In genomic region chr1:61050541-61051454, GRCh38 we compare ENCODE assay signal across 8 cellular contexts. TPM values are rescaled to one million over a fixed set of nuclear protein-coding genes. Genes with fewer than 3 reads are reported as not detected.
A peak's percentile ranks its signal among the peaks of the same experiment; 100 is the strongest.
DNase-seq lines count a peak whose midpoint lies in the region; ATAC-seq, FAIRE-seq and TF ChIP-seq lines count a peak whose summit lies in the region.

No MANE protein-coding gene starts in this region.

- no peak overlapping the region for H3K27ac ChIP-seq in mammary epithelial cell (ENCODE audit: insufficient read depth, low read depth, low read length)
- H3K27ac ChIP-seq in keratinocyte (ENCODE audit: control insufficient read depth, insufficient read depth, low read length), result peak overlapping the region; percentile 61
- peak overlapping the region; percentile 93 for H3K27ac ChIP-seq in skeletal muscle tissue (ENCODE audit: low read depth, low read length)

- H4K20me1 ChIP-seq in mammary epithelial cell (ENCODE audit: insufficient read depth, low read length) (no peaks in the 10 kb centered on the region), keratinocyte (ENCODE audit: control insufficient read depth, extremely low read depth, insufficient read depth, low read length) (no peaks in the 10 kb centered on the region)

- H2AFZ ChIP-seq in mammary epithelial cell (ENCODE audit: low read depth, low read length) (peak overlapping the region; percentile 89), keratinocyte (ENCODE audit: control insufficient read depth, low read length) (peak overlapping the region; percentile 64)

- H3K4me1 ChIP-seq in mammary epithelial cell (ENCODE audit: insufficient read depth, low read length), result peaks cover 19% of the 10 kb centered on the region
- peaks cover 12% of the 10 kb centered on the region for H3K4me1 ChIP-seq in keratinocyte (ENCODE audit: control insufficient read depth, extremely low read depth, insufficient read depth, low read length)
- H3K4me1 ChIP-seq in skeletal muscle tissue (ENCODE audit: control insufficient read depth in 3 of 3, insufficient read depth in 3 of 3, low read length in 3 of 3), result peaks cover 25 to 31% (median 29%) of the 10 kb centered on the region in 3 donors

- no peaks in the 10 kb centered on the region for H3K27me3 ChIP-seq in mammary epithelial cell (ENCODE audit: insufficient read depth, low read length)
- H3K27me3 ChIP-seq in keratinocyte (ENCODE audit: control insufficient read depth, extremely low read depth, insufficient read depth, low read length), result no peaks in the 10 kb centered on the region
- H3K27me3 ChIP-seq in skeletal muscle tissue (ENCODE audit: control insufficient read depth in 3 of 3, insufficient read depth in 3 of 3, low read length in 3 of 3), result no peaks in the 10 kb centered on the region

- H3K36me3 ChIP-seq in mammary epithelial cell (ENCODE audit: insufficient read depth, low read length), result no peaks in the 10 kb centered on the region
- no peaks in the 10 kb centered on the region for H3K36me3 ChIP-seq in keratinocyte (ENCODE audit: control insufficient read depth in 2 of 2, extremely low read depth in 1 of 2, insufficient read depth in 2 of 2, low read length in 2 of 2)
- H3K36me3 ChIP-seq in skeletal muscle tissue (ENCODE audit: control insufficient read depth in 3 of 3, insufficient read depth in 3 of 3, low read length in 3 of 3), result no peaks in the 10 kb centered on the region

- no TSS peak for BruUV-seq in mammary epithelial cell (replicated peaks; lab: Mats Ljungman, UMichigan)

- no peak for FAIRE-seq in keratinocyte (lab: Jason Lieb, UNC)

- CTCF ChIA-PET in mammary epithelial cell (lab: Charles Lee; ENCODE audit: low non-redundant PET), result interaction anchor here (0.5 to 0.7 kb wide), 3 partner anchors 47 to 776 kb away, joined by 3 to 7 read pairs (median 3); no protein-coding TSS in a partner anchor

- DNase-seq in activated CD4-positive, CD25-positive, alpha-beta regulatory T cell treated with anti-CD3 and anti-CD28 coated beads, Interleukin-2, amount 50 U/mL, for 72 hours, result no peak
- DNase-seq in LoVo (ENCODE audit: low spot score), result peak; percentile 44
- no peak for DNase-seq in mammary epithelial cell
- no peak for DNase-seq in keratinocyte (ENCODE audit: low read depth, low spot score)
- DNase-seq in NCI-H1694 treated with DMSO at 0.1 percent for 48 hours (lab: John Stamatoyannopoulos, UW), result no peak
- DNase-seq in SKM-1 (lab: John Stamatoyannopoulos, UW; ENCODE audit: unreplicated experiment), result no peak

- H3K9me1 ChIP-seq in keratinocyte (ENCODE audit: control insufficient read depth, extremely low read depth, insufficient read depth, low read length), result no peaks in the 10 kb centered on the region

- H3K9ac ChIP-seq in mammary epithelial cell (ENCODE audit: insufficient read depth, low read length) (peak overlapping the region; percentile 44), keratinocyte (ENCODE audit: control insufficient read depth, extremely low read depth, insufficient read depth, low read length) (peak overlapping the region; percentile 78), skeletal muscle tissue (ENCODE audit: low read depth in 1 of 3, low read length in 3 of 3) (peak overlapping the region; percentile 67 to 91 (median 79))

- H3K79me2 ChIP-seq in mammary epithelial cell (ENCODE audit: insufficient read depth, low read length), result no peaks in the 10 kb centered on the region
- no peaks in the 10 kb centered on the region for H3K79me2 ChIP-seq in keratinocyte (ENCODE audit: control insufficient read depth, insufficient read depth, low read length)

- H3K4me2 ChIP-seq in mammary epithelial cell (ENCODE audit: insufficient read depth, low read depth, low read length), result peak overlapping the region; percentile 85
- H3K4me2 ChIP-seq in keratinocyte (ENCODE audit: control insufficient read depth, extremely low read depth, insufficient read depth, low read depth, low read length), result peak overlapping the region; percentile 86

- TF ChIP-seq CTCF in mammary epithelial cell (conservative IDR thresholded peaks at IDR 0.05 in 1 of 2, IDR thresholded peaks at IDR 0.05 in 1 of 2; ENCODE audit: extremely low read depth in 1 of 2, insufficient read depth in 1 of 2, low read depth in 1 of 2, low read length in 2 of 2) (no peak), keratinocyte (optimal IDR thresholded peaks at IDR 0.05 in 1 of 3, IDR thresholded peaks at IDR 0.05 in 1 of 3, conservative IDR thresholded peaks at IDR 0.05 in 1 of 3; ENCODE audit: extremely low read depth in 1 of 3, insufficient read depth in 2 of 3, low read length in 3 of 3) (no peak)

- H3K9me3 ChIP-seq in mammary epithelial cell (replicated peaks; ENCODE audit: insufficient read depth, low read length) (no peaks in the 10 kb centered on the region), keratinocyte (ENCODE audit: control insufficient read depth, low read depth, low read length) (no peaks in the 10 kb centered on the region), skeletal muscle tissue (ENCODE audit: control insufficient read depth in 3 of 3, low read length in 3 of 3) (no peaks in the 10 kb centered on the region)

- intact Hi-C loops in mammary epithelial cell (cut with micrococcal nuclease), result loop anchor here (1.0 to 5.0 kb wide), 7 partner anchors 32 to 802 kb away; partner anchors contain the start of gene NFIA

- in situ Hi-C loops in mammary epithelial cell (cut with MboI; ENCODE audit: low sequenced_read_pairs in 2 of 2), result loop anchor here in 1 of 2 donors (25.0 kb wide), 1 partner anchor 387 kb away; no protein-coding TSS in a partner anchor

- WGBS in mammary epithelial cell (ENCODE audit: low coverage, missing lambda C conversion rate), result 40% methylated on average over 7 of the region's 86 CpGs

- dilution Hi-C loops in mammary epithelial cell (cut with HindIII; ENCODE audit: low sequenced_read_pairs), result no loop called here
- dilution Hi-C loops in keratinocyte (cut with MboI; ENCODE audit: extremely low pct_ligation_motif_present, low sequenced_read_pairs), result no loop called here

- H3K4me3 ChIP-seq in mammary epithelial cell (replicated peaks in 1 of 3; ENCODE audit: insufficient read depth in 1 of 3, low read depth in 2 of 3, low read length in 3 of 3) (peak overlapping the region; percentile 56 to 72 (median 65)), keratinocyte (ENCODE audit: control insufficient read depth in 2 of 3, extremely low read depth in 1 of 3, insufficient read depth in 2 of 3, low read depth in 1 of 3, low read length in 3 of 3) (peak overlapping the region; percentile 60 to 78 (median 74)), skeletal muscle tissue (ENCODE audit: low read length in 3 of 3) (peak overlapping the region; percentile 76 to 84 (median 77))

- peak; percentile 7 to 36 for ATAC-seq in activated CD4-positive, CD25-positive, alpha-beta regulatory T cell treated with anti-CD3 and anti-CD28 coated beads, Interleukin-2, amount 50 U/mL, for 24 hours

RNA-seq across cellular contexts. Expression of gene NFIA, which starts 31.6 kb away (rescaled TPM):
- total RNA-seq in mammary epithelial cell (10 to 100 TPM in 1 of 2 donors, 1 to 10 TPM in 1; 8.7 to 33.2 TPM), skeletal muscle tissue (31.3 TPM)
- polyA plus RNA-seq in mammary epithelial cell (27.8 TPM), keratinocyte (14.7 to 15.8 TPM (median 15.0 TPM) in 3 replicates)
- polyA minus RNA-seq in mammary epithelial cell (49.5 TPM), keratinocyte (43.3 to 66.0 TPM (median 52.8 TPM) in 3 replicates)
- polyA plus RNA-seq in keratinocyte (2011; ENCODE audit: low read depth), result 11.6 TPM
- 10.3 and 14.9 TPM in 2 replicates for polyA plus RNA-seq in keratinocyte (2011; cell fraction: cytosol; rRNA removed)
- polyA plus RNA-seq in keratinocyte (2011; cell fraction: nucleus; rRNA removed), result 15.1 and 17.0 TPM in 2 replicates
- 9.8 and 10.0 TPM in 2 replicates for polyA plus RNA-seq in keratinocyte (2012; ENCODE audit: low replicate concordance)
- 26.3 TPM for polyA minus RNA-seq in keratinocyte (2011; cell fraction: cytosol; rRNA and poly(A)+ RNA removed)
- 33.3 and 66.9 TPM in 2 replicates for polyA minus RNA-seq in keratinocyte (2011; cell fraction: nucleus; rRNA and poly(A)+ RNA removed)
